Comparison of ENCODE assay signal across 1 cellular context in the genomic region with DNA sequence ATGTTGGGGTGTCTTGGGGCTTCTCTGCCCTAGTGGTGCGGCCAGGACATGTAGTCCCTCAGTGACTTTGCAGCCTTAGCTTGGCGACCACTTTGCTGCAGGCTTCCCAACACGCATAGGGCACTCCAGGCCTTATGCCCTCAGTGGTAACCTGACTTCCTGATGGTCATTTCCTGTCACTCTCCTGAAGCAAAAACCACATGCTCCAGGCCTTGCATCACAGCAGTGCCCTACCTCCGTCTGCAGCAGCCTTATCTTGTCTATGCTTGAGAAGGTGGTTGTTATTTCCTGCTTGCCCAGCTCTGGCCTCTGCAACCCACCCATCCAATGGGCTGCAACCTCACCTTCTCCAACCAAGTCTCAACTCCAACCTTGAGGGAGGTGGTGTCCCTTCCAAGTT.
TF ChIP-seq lines count a peak whose summit lies in the region.

No MANE protein-coding gene starts in this region.

TF ChIP-seq in endothelial cell of umbilical vein, 7 proteins besides CTCF, POLR2A, EP300 and RAD21:
- TF ChIP-seq POLR2AphosphoS5 (IDR thresholded peaks at IDR 0.05; ENCODE audit: insufficient read depth, low read depth, low read length) (no peak), MYC (IDR thresholded peaks at IDR 0.05; ENCODE audit: low read depth, low read length) (no peak), JUN (IDR thresholded peaks at IDR 0.05; ENCODE audit: borderline replicate concordance, insufficient read depth, insufficient read length, low read depth) (no peak), GATA2 (IDR thresholded peaks at IDR 0.05; ENCODE audit: insufficient read depth, insufficient read length, low read depth, low read length) (no peak), EZH2 (IDR thresholded peaks at IDR 0.05; ENCODE audit: borderline replicate concordance, low read depth, low read length, severe bottlenecking) (no peak), FOS (IDR thresholded peaks at IDR 0.05; ENCODE audit: borderline replicate concordance, insufficient read depth, low read length) (no peak)
- TF ChIP-seq, protein P1, sequence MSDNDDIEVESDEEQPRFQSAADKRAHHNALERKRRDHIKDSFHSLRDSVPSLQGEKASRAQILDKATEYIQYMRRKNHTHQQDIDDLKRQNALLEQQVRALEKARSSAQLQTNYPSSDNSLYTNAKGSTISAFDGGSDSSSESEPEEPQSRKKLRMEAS (IDR thresholded peaks at IDR 0.05; ENCODE audit: insufficient read depth, insufficient read length), result no peak
